In genomic region chr16:96935-97381, GRCh38 we compare ENCODE assay signal across 8 cellular contexts.
DNase-seq lines count a peak whose midpoint lies in the region; ATAC-seq and TF ChIP-seq lines count a peak whose summit lies in the region.

No MANE protein-coding gene starts in this region.

- TF ChIP-seq CTCF in GM12872 (IDR thresholded peaks at IDR 0.05; ENCODE audit: insufficient read depth, low read depth, low read length) (peak; percentile 100), VCaP (conservative IDR thresholded peaks at IDR 0.05) (peak; percentile 91), brain microvascular endothelial cell (IDR thresholded peaks at IDR 0.05; ENCODE audit: low read depth, low read length, missing control alignments) (peak; percentile 100)

- ATAC-seq in HG02885 (IDR thresholded peaks at IDR 0.05; ENCODE audit: poor library complexity, unreplicated experiment) (peak; percentile 78), GM21528 (IDR thresholded peaks at IDR 0.05; ENCODE audit: low FRiP score, unreplicated experiment) (no peak)

- H3K27ac ChIP-seq in VCaP (no peak overlapping the region), brain microvascular endothelial cell (no peak overlapping the region)

- peaks cover 12% of the 10 kb centered on the region for H3K36me3 ChIP-seq in brain microvascular endothelial cell (replicated peaks)

- in situ Hi-C loops in brain microvascular endothelial cell (cut with HindIII; ENCODE audit: low pct_ligation_motif_present, low sequenced_read_pairs) = no loop called here

- no peaks in the 10 kb centered on the region for H3K27me3 ChIP-seq in brain microvascular endothelial cell (replicated peaks)

- no peak overlapping the region for H3K4me3 ChIP-seq in brain microvascular endothelial cell (ENCODE audit: low read depth, low read length)

- peak; percentile 53 for DNase-seq in NCI-H2107 treated with DMSO at 0.1 percent for 48 hours (lab: John Stamatoyannopoulos, UW; ENCODE audit: unreplicated experiment)
- DNase-seq in brain microvascular endothelial cell = peak; percentile 74
- peak; percentile 100 for DNase-seq in iPS-NIHi7 (ENCODE audit: extremely low spot score)
- DNase-seq in stimulated activated CD4-positive, alpha-beta T cell treated with anti-CD3 and anti-CD28 coated beads, Interleukin-1b, Interleukin-23, amount 100 ng/mL, for 1 hour (ENCODE audit: low read depth in 2 of 2) = peak; percentile 75 to 77
